ENCODE assay signal across 1 cellular context in genomic region chr7:41762641-41763040, GRCh38.
TF ChIP-seq lines count a peak whose summit lies in the region.

No MANE protein-coding gene starts in this region.

TF ChIP-seq in GM23338, 12 proteins besides CTCF, POLR2A, EP300 and RAD21 (continued from another document):
- TF ChIP-seq ZNF462 (CRISPR knock-in tag; IDR thresholded peaks at IDR 0.05) (no peak), JUNB (IDR thresholded peaks at IDR 0.05; ENCODE audit: unreplicated experiment) (no peak), STAT1 (IDR thresholded peaks at IDR 0.05; ENCODE audit: unreplicated experiment) (no peak), ETS1 (IDR thresholded peaks at IDR 0.05) (no peak), POLR2AphosphoS5 (IDR thresholded peaks at IDR 0.05; ENCODE audit: low read depth) (no peak), ZNF331 (CRISPR knock-in tag; IDR thresholded peaks at IDR 0.05; ENCODE audit: low read depth) (no peak), EZH2 (IDR thresholded peaks at IDR 0.05; ENCODE audit: low read depth, unreplicated experiment) (no peak), EZH2phosphoT487 (IDR thresholded peaks at IDR 0.05; ENCODE audit: unreplicated experiment) (no peak), REST (IDR thresholded peaks at IDR 0.05; ENCODE audit: unreplicated experiment) (no peak), CREB1 (CRISPR knock-in tag; IDR thresholded peaks at IDR 0.05; ENCODE audit: low read depth) (no peak)
